ENCODE assay signal across 21 cellular contexts in genomic region chr15:39359736-39360135, GRCh38.
"Had no signal": no experiment of that assay in that cellular context is flagged by ENCODE, and none has a peak within 500 bp of the region (broad histone marks: within the 10 kb centered on the region; RNA-seq: fewer than 3 reads in every experiment).

No MANE protein-coding gene starts in this region.

- H2AFZ ChIP-seq: hepatocyte had no signal

- H3K9me3 Mint-ChIP-seq: activated CD4-positive, alpha-beta T cell treated with anti-CD3 and anti-CD28 coated beads, Interleukin-2, amount 10 ng/mL, durations not matched to agents 7 days and 5 days; activated naive CD4-positive, alpha-beta T cell treated with anti-CD3 and anti-CD28 coated beads, Interleukin-2, amount 50 U/mL, for 72 hours; immature natural killer cell; nephron progenitor cell; T-helper 1 cell treated with Interleukin-12 subunit alpha and Interleukin-12 subunit beta and Interleukin-4 antibody, amounts not matched to agents 30 μg/mL and 1 μg/mL, for 36 hours had no signal

- H3K4me2 ChIP-seq: hepatocyte had no signal

- H3K36me3 ChIP-seq: adrenal gland, ascending aorta, brain microvascular endothelial cell, sigmoid colon, thoracic aorta, upper lobe of left lung had no signal

- DNase-seq: activated CD4-positive, alpha-beta T cell treated with anti-CD3 and anti-CD28 coated beads, Interleukin-2, amount 10 ng/mL, durations not matched to agents 7 days and 5 days; activated CD8-positive, alpha-beta T cell treated with anti-CD3 and anti-CD28 coated beads, Interleukin-2, amount 10 ng/mL, durations not matched to agents 7 days and 5 days; adrenal gland; brain microvascular endothelial cell; caudate nucleus; effector CD8-positive, alpha-beta T cell; foreskin melanocyte; glutamatergic neuron; immature natural killer cell; mesenchymal stem cell; nephron progenitor cell; sigmoid colon; stimulated activated CD4-positive, alpha-beta T cell treated with anti-CD3 and anti-CD28 coated beads, Interleukin-2, amount 100 ng/mL, for 48 hours; stimulated activated naive CD4-positive, alpha-beta T cell treated with Interleukin-2 at 50 U/mL for 16 hours; T1000; upper lobe of left lung had no signal

- H3K27ac ChIP-seq: adrenal gland, brain microvascular endothelial cell, thoracic aorta, upper lobe of left lung had no signal

- H3K4me1 Mint-ChIP-seq: activated CD4-positive, alpha-beta T cell treated with anti-CD3 and anti-CD28 coated beads, Interleukin-2, amount 10 ng/mL, durations not matched to agents 7 days and 5 days; immature natural killer cell had no signal

- H3K27me3 ChIP-seq: adrenal gland, ascending aorta, brain microvascular endothelial cell, hepatocyte, sigmoid colon, upper lobe of left lung had no signal

- H3K9me3 ChIP-seq: adrenal gland, ascending aorta, sigmoid colon, thoracic aorta, upper lobe of left lung had no signal

- ATAC-seq: activated CD8-positive, alpha-beta T cell treated with anti-CD3 and anti-CD28 coated beads, Interleukin-2, amount 10 ng/mL, durations not matched to agents 7 days and 5 days; activated naive CD4-positive, alpha-beta T cell treated with anti-CD3 and anti-CD28 coated beads, Interleukin-2, amount 50 U/mL, for 72 hours had no signal

- H3K36me3 Mint-ChIP-seq: activated naive CD4-positive, alpha-beta T cell treated with anti-CD3 and anti-CD28 coated beads, Interleukin-2, amount 50 U/mL, for 72 hours; immature natural killer cell had no signal

- H3K27ac Mint-ChIP-seq: activated CD4-positive, alpha-beta T cell treated with anti-CD3 and anti-CD28 coated beads, Interleukin-2, amount 10 ng/mL, durations not matched to agents 7 days and 5 days; activated CD8-positive, alpha-beta T cell treated with anti-CD3 and anti-CD28 coated beads, Interleukin-2, amount 10 ng/mL, durations not matched to agents 7 days and 5 days; activated naive CD4-positive, alpha-beta T cell treated with anti-CD3 and anti-CD28 coated beads, Interleukin-2, amount 50 U/mL, for 72 hours; immature natural killer cell; nephron progenitor cell; T-helper 1 cell treated with Interleukin-12 subunit alpha and Interleukin-12 subunit beta and Interleukin-4 antibody, amounts not matched to agents 30 μg/mL and 1 μg/mL, for 36 hours had no signal

- H3K4me3 Mint-ChIP-seq: activated CD4-positive, alpha-beta T cell treated with anti-CD3 and anti-CD28 coated beads, Interleukin-2, amount 10 ng/mL, durations not matched to agents 7 days and 5 days; activated CD8-positive, alpha-beta T cell treated with anti-CD3 and anti-CD28 coated beads, Interleukin-2, amount 10 ng/mL, durations not matched to agents 7 days and 5 days; immature natural killer cell; nephron progenitor cell; T-helper 1 cell treated with Interleukin-12 subunit alpha and Interleukin-12 subunit beta and Interleukin-4 antibody, amounts not matched to agents 30 μg/mL and 1 μg/mL, for 36 hours had no signal

- H3K4me3 ChIP-seq: adrenal gland, ascending aorta, hepatocyte, sigmoid colon, thoracic aorta, upper lobe of left lung had no signal

- H3K79me2 ChIP-seq: hepatocyte had no signal
